ENCODE assay signal across 1 cellular context in the genomic region with DNA sequence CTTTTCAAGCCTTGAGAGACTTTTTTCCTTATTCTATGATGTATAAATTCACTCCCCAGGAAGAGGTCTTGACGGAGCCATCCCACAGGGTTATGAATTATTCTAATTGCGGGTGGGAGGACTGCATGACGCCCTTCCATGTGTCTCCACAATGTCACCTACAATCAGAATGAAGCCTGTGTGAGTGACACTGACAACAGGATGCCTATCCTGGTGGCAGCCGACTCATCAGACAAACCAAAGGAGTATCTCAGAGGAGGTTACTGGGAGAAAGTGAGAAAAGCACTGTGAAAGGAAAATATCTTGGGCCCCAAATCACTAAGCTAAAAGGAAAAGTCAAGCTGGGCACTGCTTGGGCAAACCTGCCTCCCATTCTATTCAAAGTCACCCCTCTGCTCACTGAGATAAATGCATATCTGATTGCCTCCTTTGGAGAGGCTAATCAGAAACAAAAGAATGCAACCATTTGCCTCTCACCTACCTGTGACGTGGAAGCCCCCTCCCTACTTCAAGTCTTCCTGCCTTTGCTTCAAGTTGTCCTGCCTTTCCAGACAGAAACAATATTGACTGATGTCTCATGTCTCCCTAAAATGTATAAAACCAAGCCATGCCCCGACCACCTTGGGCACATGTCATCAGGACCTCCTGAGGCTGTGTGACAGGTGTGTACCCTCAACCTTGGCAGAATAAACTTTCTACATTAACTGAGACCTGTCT.
TF ChIP-seq lines count a peak whose summit lies in the region.

No MANE protein-coding gene starts in this region.

TF ChIP-seq in neural cell, 6 proteins besides CTCF, POLR2A, EP300 and RAD21 (continued from another document):
- TF ChIP-seq REST (IDR thresholded peaks at IDR 0.05; ENCODE audit: borderline replicate concordance): no peak
- no peak for TF ChIP-seq TAF1 (IDR thresholded peaks at IDR 0.05; ENCODE audit: low read depth)
- peak; percentile 69 for TF ChIP-seq POLR2AphosphoS5 (IDR thresholded peaks at IDR 0.05)
- TF ChIP-seq EZH2 (IDR thresholded peaks at IDR 0.05; ENCODE audit: borderline replicate concordance, insufficient read depth, low read length, poor library complexity, severe bottlenecking): no peak
